In the genomic region with DNA sequence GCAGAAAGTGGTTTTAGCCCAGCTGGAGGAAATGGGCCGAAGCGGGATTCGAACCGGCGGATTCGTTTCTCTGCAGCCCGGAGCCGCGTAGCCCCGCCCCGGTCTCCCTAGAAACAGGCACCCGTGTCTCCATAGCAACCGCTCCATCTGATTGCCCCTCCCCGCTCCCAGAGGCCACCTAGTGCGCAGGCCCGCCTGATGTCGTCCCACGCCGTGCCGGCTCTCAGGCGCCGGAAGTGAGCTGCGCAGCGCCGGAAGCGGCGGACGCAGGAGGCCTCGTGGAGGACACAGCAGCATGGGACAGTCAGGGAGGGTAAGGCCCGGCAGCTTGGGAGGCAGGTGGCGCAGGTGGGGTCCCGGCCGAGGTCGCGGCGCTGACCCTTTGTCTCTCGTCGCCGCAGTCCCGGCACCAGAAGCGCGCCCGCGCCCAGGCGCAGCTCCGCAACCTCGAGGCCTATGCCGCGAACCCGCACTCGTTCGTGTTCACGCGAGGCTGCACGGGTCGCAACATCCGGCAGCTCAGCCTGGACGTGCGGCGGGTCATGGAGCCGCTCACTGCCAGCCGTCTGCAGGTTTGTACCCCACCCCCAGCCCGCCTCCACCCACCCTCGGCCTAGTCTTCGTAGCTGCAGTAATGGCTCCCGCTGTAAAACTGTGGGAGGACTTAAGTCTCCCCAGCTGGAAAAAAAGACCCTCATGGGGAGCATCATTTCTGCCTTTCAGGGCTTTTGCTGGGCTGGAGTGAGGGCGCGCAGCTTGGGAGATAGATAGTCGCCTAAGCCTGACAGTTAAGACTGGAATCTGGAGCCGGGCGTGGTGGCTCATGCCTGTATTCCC, we compare ENCODE assay signal across 1 cellular context.
TF ChIP-seq lines count a peak whose summit lies in the region.

A gene with protein sequence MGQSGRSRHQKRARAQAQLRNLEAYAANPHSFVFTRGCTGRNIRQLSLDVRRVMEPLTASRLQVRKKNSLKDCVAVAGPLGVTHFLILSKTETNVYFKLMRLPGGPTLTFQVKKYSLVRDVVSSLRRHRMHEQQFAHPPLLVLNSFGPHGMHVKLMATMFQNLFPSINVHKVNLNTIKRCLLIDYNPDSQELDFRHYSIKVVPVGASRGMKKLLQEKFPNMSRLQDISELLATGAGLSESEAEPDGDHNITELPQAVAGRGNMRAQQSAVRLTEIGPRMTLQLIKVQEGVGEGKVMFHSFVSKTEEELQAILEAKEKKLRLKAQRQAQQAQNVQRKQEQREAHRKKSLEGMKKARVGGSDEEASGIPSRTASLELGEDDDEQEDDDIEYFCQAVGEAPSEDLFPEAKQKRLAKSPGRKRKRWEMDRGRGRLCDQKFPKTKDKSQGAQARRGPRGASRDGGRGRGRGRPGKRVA (plus strand): TSS at position 263 of the 837 bp plus-strand sequence. CDS start 33 bp downstream, at position 296.

TF ChIP-seq in HepG2, 621 proteins besides CTCF, POLR2A, EP300 and RAD21 (continued from another document and continues in another):
- TF ChIP-seq, protein P1, sequence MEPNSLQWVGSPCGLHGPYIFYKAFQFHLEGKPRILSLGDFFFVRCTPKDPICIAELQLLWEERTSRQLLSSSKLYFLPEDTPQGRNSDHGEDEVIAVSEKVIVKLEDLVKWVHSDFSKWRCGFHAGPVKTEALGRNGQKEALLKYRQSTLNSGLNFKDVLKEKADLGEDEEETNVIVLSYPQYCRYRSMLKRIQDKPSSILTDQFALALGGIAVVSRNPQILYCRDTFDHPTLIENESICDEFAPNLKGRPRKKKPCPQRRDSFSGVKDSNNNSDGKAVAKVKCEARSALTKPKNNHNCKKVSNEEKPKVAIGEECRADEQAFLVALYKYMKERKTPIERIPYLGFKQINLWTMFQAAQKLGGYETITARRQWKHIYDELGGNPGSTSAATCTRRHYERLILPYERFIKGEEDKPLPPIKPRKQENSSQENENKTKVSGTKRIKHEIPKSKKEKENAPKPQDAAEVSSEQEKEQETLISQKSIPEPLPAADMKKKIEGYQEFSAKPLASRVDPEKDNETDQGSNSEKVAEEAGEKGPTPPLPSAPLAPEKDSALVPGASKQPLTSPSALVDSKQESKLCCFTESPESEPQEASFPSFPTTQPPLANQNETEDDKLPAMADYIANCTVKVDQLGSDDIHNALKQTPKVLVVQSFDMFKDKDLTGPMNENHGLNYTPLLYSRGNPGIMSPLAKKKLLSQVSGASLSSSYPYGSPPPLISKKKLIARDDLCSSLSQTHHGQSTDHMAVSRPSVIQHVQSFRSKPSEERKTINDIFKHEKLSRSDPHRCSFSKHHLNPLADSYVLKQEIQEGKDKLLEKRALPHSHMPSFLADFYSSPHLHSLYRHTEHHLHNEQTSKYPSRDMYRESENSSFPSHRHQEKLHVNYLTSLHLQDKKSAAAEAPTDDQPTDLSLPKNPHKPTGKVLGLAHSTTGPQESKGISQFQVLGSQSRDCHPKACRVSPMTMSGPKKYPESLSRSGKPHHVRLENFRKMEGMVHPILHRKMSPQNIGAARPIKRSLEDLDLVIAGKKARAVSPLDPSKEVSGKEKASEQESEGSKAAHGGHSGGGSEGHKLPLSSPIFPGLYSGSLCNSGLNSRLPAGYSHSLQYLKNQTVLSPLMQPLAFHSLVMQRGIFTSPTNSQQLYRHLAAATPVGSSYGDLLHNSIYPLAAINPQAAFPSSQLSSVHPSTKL (CRISPR knock-in tag; IDR thresholded peaks at IDR 0.05): peak; percentile 65
- TF ChIP-seq, protein P2, sequence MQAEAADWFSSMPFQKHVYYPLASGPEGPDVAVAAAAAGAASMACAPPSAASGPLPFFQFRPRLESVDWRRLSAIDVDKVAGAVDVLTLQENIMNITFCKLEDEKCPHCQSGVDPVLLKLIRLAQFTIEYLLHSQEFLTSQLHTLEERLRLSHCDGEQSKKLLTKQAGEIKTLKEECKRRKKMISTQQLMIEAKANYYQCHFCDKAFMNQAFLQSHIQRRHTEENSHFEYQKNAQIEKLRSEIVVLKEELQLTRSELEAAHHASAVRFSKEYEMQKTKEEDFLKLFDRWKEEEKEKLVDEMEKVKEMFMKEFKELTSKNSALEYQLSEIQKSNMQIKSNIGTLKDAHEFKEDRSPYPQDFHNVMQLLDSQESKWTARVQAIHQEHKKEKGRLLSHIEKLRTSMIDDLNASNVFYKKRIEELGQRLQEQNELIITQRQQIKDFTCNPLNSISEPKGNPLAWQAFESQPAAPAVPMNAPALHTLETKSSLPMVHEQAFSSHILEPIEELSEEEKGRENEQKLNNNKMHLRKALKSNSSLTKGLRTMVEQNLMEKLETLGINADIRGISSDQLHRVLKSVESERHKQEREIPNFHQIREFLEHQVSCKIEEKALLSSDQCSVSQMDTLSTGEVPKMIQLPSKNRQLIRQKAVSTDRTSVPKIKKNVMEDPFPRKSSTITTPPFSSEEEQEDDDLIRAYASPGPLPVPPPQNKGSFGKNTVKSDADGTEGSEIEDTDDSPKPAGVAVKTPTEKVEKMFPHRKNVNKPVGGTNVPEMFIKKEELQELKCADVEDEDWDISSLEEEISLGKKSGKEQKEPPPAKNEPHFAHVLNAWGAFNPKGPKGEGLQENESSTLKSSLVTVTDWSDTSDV (CRISPR knock-in tag; IDR thresholded peaks at IDR 0.05): 0 out of 2 replicates have a peak, but pooled peaks have one; percentile 82
- TF ChIP-seq MIXL1 (CRISPR knock-in tag; IDR thresholded peaks at IDR 0.05): 0 out of 2 replicates have a peak, but pooled peaks have one; percentile 12
- peak; percentile 81 for TF ChIP-seq ZNF777 (CRISPR knock-in tag; IDR thresholded peaks at IDR 0.05)
- no peak for TF ChIP-seq KLF15 (CRISPR knock-in tag; IDR thresholded peaks at IDR 0.05; ENCODE audit: borderline replicate concordance)
- no peak for TF ChIP-seq ZNF713 (CRISPR knock-in tag; IDR thresholded peaks at IDR 0.05)
- peak; percentile 96; the same call in 1 of the 2 replicates for TF ChIP-seq ZFP82 (CRISPR knock-in tag; IDR thresholded peaks at IDR 0.05; ENCODE audit: borderline replicate concordance)
- TF ChIP-seq ZNF282 (IDR thresholded peaks at IDR 0.05; ENCODE audit: partially characterized antibody): no peak
- no peak for TF ChIP-seq ZSCAN20 (CRISPR knock-in tag; IDR thresholded peaks at IDR 0.05; ENCODE audit: borderline replicate concordance)
- no peak for TF ChIP-seq NFIC (IDR thresholded peaks at IDR 0.05; ENCODE audit: low read length)
- peak; percentile 99 for TF ChIP-seq GABPA (IDR thresholded peaks at IDR 0.05; ENCODE audit: low read depth, low read length)
- peak; percentile 96 for TF ChIP-seq GABPA (CRISPR knock-in tag; IDR thresholded peaks at IDR 0.05; ENCODE audit: low read depth)
- no peak for TF ChIP-seq SMAD1 (CRISPR knock-in tag; IDR thresholded peaks at IDR 0.05; ENCODE audit: borderline replicate concordance, low read depth)
- peak; percentile 84 for TF ChIP-seq ZBTB7A (CRISPR knock-in tag; IDR thresholded peaks at IDR 0.05)
- TF ChIP-seq, protein P3, sequence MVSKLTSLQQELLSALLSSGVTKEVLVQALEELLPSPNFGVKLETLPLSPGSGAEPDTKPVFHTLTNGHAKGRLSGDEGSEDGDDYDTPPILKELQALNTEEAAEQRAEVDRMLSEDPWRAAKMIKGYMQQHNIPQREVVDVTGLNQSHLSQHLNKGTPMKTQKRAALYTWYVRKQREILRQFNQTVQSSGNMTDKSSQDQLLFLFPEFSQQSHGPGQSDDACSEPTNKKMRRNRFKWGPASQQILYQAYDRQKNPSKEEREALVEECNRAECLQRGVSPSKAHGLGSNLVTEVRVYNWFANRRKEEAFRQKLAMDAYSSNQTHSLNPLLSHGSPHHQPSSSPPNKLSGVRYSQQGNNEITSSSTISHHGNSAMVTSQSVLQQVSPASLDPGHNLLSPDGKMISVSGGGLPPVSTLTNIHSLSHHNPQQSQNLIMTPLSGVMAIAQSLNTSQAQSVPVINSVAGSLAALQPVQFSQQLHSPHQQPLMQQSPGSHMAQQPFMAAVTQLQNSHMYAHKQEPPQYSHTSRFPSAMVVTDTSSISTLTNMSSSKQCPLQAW (CRISPR knock-in tag; IDR thresholded peaks at IDR 0.05): peak; percentile 88
- no peak for TF ChIP-seq HHEX (CRISPR knock-in tag; IDR thresholded peaks at IDR 0.05)
- no peak for TF ChIP-seq REL (CRISPR knock-in tag; conservative IDR thresholded peaks at IDR 0.05)
- TF ChIP-seq ZNF878 (CRISPR knock-in tag; IDR thresholded peaks at IDR 0.05): 0 out of 2 replicates have a peak, but pooled peaks have one; percentile 55
- TF ChIP-seq HNRNPK (IDR thresholded peaks at IDR 0.05; ENCODE audit: low read depth, low read length, poor library complexity, severe bottlenecking): peak; percentile 74
- TF ChIP-seq ZNF549 (CRISPR knock-in tag; IDR thresholded peaks at IDR 0.05): no peak
- TF ChIP-seq, protein P4, sequence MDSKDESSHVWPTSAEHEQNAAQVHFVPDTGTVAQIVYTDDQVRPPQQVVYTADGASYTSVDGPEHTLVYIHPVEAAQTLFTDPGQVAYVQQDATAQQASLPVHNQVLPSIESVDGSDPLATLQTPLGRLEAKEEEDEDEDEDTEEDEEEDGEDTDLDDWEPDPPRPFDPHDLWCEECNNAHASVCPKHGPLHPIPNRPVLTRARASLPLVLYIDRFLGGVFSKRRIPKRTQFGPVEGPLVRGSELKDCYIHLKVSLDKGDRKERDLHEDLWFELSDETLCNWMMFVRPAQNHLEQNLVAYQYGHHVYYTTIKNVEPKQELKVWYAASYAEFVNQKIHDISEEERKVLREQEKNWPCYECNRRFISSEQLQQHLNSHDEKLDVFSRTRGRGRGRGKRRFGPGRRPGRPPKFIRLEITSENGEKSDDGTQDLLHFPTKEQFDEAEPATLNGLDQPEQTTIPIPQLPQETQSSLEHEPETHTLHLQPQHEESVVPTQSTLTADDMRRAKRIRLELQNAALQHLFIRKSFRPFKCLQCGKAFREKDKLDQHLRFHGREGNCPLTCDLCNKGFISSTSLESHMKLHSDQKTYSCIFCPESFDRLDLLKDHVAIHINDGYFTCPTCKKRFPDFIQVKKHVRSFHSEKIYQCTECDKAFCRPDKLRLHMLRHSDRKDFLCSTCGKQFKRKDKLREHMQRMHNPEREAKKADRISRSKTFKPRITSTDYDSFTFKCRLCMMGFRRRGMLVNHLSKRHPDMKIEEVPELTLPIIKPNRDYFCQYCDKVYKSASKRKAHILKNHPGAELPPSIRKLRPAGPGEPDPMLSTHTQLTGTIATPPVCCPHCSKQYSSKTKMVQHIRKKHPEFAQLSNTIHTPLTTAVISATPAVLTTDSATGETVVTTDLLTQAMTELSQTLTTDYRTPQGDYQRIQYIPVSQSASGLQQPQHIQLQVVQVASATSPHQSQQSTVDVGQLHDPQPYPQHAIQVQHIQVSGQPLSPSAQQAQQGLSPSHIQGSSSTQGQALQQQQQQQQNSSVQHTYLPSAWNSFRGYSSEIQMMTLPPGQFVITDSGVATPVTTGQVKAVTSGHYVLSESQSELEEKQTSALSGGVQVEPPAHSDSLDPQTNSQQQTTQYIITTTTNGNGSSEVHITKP (CRISPR knock-in tag; IDR thresholded peaks at IDR 0.05; ENCODE audit: low read depth): no peak; the same call in 1 of the 2 replicates
- TF ChIP-seq NR2C2 (CRISPR knock-in tag; IDR thresholded peaks at IDR 0.05; ENCODE audit: borderline replicate concordance): peak; percentile 71
- no peak for TF ChIP-seq RORA (CRISPR knock-in tag; IDR thresholded peaks at IDR 0.05)
- peak; percentile 85; the same call in 1 of the 2 replicates for TF ChIP-seq SRY (CRISPR knock-in tag; IDR thresholded peaks at IDR 0.05)
- TF ChIP-seq RFX3 (CRISPR knock-in tag; IDR thresholded peaks at IDR 0.05): peak; percentile 95
- TF ChIP-seq ETV5 (CRISPR knock-in tag; IDR thresholded peaks at IDR 0.05; ENCODE audit: borderline replicate concordance): peak; percentile 91
- no peak for TF ChIP-seq FLYWCH1 (CRISPR knock-in tag; IDR thresholded peaks at IDR 0.05)
- TF ChIP-seq, protein P5, sequence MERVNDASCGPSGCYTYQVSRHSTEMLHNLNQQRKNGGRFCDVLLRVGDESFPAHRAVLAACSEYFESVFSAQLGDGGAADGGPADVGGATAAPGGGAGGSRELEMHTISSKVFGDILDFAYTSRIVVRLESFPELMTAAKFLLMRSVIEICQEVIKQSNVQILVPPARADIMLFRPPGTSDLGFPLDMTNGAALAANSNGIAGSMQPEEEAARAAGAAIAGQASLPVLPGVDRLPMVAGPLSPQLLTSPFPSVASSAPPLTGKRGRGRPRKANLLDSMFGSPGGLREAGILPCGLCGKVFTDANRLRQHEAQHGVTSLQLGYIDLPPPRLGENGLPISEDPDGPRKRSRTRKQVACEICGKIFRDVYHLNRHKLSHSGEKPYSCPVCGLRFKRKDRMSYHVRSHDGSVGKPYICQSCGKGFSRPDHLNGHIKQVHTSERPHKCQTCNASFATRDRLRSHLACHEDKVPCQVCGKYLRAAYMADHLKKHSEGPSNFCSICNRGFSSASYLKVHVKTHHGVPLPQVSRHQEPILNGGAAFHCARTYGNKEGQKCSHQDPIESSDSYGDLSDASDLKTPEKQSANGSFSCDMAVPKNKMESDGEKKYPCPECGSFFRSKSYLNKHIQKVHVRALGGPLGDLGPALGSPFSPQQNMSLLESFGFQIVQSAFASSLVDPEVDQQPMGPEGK (CRISPR knock-in tag; IDR thresholded peaks at IDR 0.05): no peak
- no peak for TF ChIP-seq SMYD3 (CRISPR knock-in tag; IDR thresholded peaks at IDR 0.05)
- TF ChIP-seq MLLT10 (CRISPR knock-in tag; IDR thresholded peaks at IDR 0.05): no peak
- peak; percentile 90 for TF ChIP-seq ERF (CRISPR knock-in tag; IDR thresholded peaks at IDR 0.05)
- TF ChIP-seq CBX2 (IDR thresholded peaks at IDR 0.05; ENCODE audit: low read depth, low read length): no peak
- no peak for TF ChIP-seq CBX2 (CRISPR knock-in tag; IDR thresholded peaks at IDR 0.05; ENCODE audit: low read depth)
- TF ChIP-seq, protein P6, sequence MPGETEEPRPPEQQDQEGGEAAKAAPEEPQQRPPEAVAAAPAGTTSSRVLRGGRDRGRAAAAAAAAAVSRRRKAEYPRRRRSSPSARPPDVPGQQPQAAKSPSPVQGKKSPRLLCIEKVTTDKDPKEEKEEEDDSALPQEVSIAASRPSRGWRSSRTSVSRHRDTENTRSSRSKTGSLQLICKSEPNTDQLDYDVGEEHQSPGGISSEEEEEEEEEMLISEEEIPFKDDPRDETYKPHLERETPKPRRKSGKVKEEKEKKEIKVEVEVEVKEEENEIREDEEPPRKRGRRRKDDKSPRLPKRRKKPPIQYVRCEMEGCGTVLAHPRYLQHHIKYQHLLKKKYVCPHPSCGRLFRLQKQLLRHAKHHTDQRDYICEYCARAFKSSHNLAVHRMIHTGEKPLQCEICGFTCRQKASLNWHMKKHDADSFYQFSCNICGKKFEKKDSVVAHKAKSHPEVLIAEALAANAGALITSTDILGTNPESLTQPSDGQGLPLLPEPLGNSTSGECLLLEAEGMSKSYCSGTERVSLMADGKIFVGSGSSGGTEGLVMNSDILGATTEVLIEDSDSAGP (CRISPR knock-in tag; IDR thresholded peaks at IDR 0.05; ENCODE audit: borderline replicate concordance): peak; percentile 88
- TF ChIP-seq NR3C1 (CRISPR knock-in tag; IDR thresholded peaks at IDR 0.05): no peak
- no peak for TF ChIP-seq SP5 (CRISPR knock-in tag; IDR thresholded peaks at IDR 0.05; ENCODE audit: borderline replicate concordance, low read depth)
- no peak for TF ChIP-seq TBP (CRISPR knock-in tag; IDR thresholded peaks at IDR 0.05)
- 0 out of 2 replicates have a peak, but pooled peaks have one; percentile 36 for TF ChIP-seq TOE1 (CRISPR knock-in tag; IDR thresholded peaks at IDR 0.05)
- no peak for TF ChIP-seq ZNF292 (CRISPR knock-in tag; IDR thresholded peaks at IDR 0.05; ENCODE audit: borderline replicate concordance, low read depth)
- no peak for TF ChIP-seq ZNF746 (CRISPR knock-in tag; IDR thresholded peaks at IDR 0.05)
- TF ChIP-seq MAZ (IDR thresholded peaks at IDR 0.05; ENCODE audit: borderline replicate concordance, low read depth, low read length): peak; percentile 94
- TF ChIP-seq MAZ (CRISPR knock-in tag; IDR thresholded peaks at IDR 0.05; ENCODE audit: low read depth): peak; percentile 93
- no peak for TF ChIP-seq ZBTB1 (CRISPR knock-in tag; IDR thresholded peaks at IDR 0.05; ENCODE audit: borderline replicate concordance)
- no peak for TF ChIP-seq SMARCC2 (IDR thresholded peaks at IDR 0.05)
- TF ChIP-seq FIP1L1 (IDR thresholded peaks at IDR 0.05; ENCODE audit: borderline replicate concordance, insufficient read depth, low read depth, low read length): no peak
- TF ChIP-seq ARHGAP35 (CRISPR knock-in tag; IDR thresholded peaks at IDR 0.05; ENCODE audit: borderline replicate concordance): peak; percentile 61; the same call in 1 of the 2 replicates
